33 cellular contexts compared by ENCODE assay signal in genomic region chr4:3742610-3743009, GRCh38. TPM values are rescaled to one million over a fixed set of nuclear protein-coding genes. Genes with fewer than 3 reads are reported as not detected.
"Had no signal": no experiment of that assay in that cellular context is flagged by ENCODE, and none has a peak within 500 bp of the region (broad histone marks: within the 10 kb centered on the region; RNA-seq: fewer than 3 reads in every experiment).

No MANE protein-coding gene starts in this region.

- DNase-seq: activated CD4-positive, alpha-beta memory T cell treated with anti-CD3 and anti-CD28 coated beads, Interleukin-2, amount 10 ng/mL, durations not matched to agents 7 days and 5 days; activated CD4-positive, alpha-beta T cell treated with anti-CD3 and anti-CD28 coated beads for 1 hour; activated CD4-positive, alpha-beta T cell treated with anti-CD3 and anti-CD28 coated beads for 36 hours; activated CD4-positive, alpha-beta T cell treated with anti-CD3 and anti-CD28 coated beads for 48 hours; activated CD4-positive, alpha-beta T cell treated with anti-CD3 and anti-CD28 coated beads, Interleukin-2, amount 10 ng/mL, durations not matched to agents 7 days and 5 days; activated CD4-positive, alpha-beta T cell treated with anti-CD3 and anti-CD28 coated beads, Interleukin-2, amount 50 U/mL, for 48 hours; activated CD4-positive, CD25-positive, alpha-beta regulatory T cell; activated CD8-positive, alpha-beta memory T cell treated with anti-CD3 and anti-CD28 coated beads for 24 hours; activated CD8-positive, alpha-beta memory T cell treated with anti-CD3 and anti-CD28 coated beads, Interleukin-2, amount 10 ng/mL, durations not matched to agents 7 days and 5 days; activated CD8-positive, alpha-beta memory T cell treated with anti-CD3 and anti-CD28 coated beads, Interleukin-2, amount 50 U/mL, for 48 hours; activated CD8-positive, alpha-beta T cell treated with anti-CD3 and anti-CD28 coated beads, Interleukin-2, amount 10 ng/mL, durations not matched to agents 7 days and 5 days; activated effector memory CD4-positive, alpha-beta T cell treated with Interleukin-2 at 50 U/mL for 16 hours; activated gamma-delta T cell; activated naive CD4-positive, alpha-beta T cell treated with anti-CD3 and anti-CD28 coated beads, Interleukin-2, amount 10 ng/mL, durations not matched to agents 7 days and 5 days; activated naive CD4-positive, alpha-beta T cell treated with Interleukin-2 at 50 U/mL for 16 hours; activated naive CD8-positive, alpha-beta T cell treated with anti-CD3 and anti-CD28 coated beads, Interleukin-2, amount 10 ng/mL, durations not matched to agents 7 days and 5 days; activated naive CD8-positive, alpha-beta T cell treated with anti-CD3 and anti-CD28 coated beads, Interleukin-2, amount 50 U/mL, for 24 hours; activated T-cell treated with anti-CD3 and anti-CD28 coated beads, Interleukin-2, amount 50 U/mL, for 24 hours; activated T-cell treated with anti-CD3 and anti-CD28 coated beads, Interleukin-2, amount 50 U/mL, for 48 hours; amygdala; anterior cingulate cortex; caudate nucleus; cerebellar nuclear complex; T-helper 1 cell; T-helper 2 cell; T-helper 9 cell had no signal

- H3K4me3 ChIP-seq: ascending aorta, cardiac muscle cell had no signal

- H3K27me3 ChIP-seq: ascending aorta had no signal

- H3K27ac ChIP-seq: ascending aorta, cardiac muscle cell, VCaP had no signal

- ATAC-seq: activated CD4-positive, alpha-beta T cell treated with anti-CD3 and anti-CD28 coated beads for 36 hours; activated CD4-positive, CD25-positive, alpha-beta regulatory T cell treated with anti-CD3 and anti-CD28 coated beads, Interleukin-2, amount 50 U/mL, for 24 hours; activated CD8-positive, alpha-beta memory T cell treated with anti-CD3 and anti-CD28 coated beads, Interleukin-2, amount 10 ng/mL, durations not matched to agents 7 days and 5 days; activated CD8-positive, alpha-beta T cell treated with anti-CD3 and anti-CD28 coated beads, Interleukin-2, amount 10 ng/mL, durations not matched to agents 7 days and 5 days; activated naive CD8-positive, alpha-beta T cell treated with anti-CD3 and anti-CD28 coated beads, Interleukin-2, amount 50 U/mL, for 24 hours had no signal

- H3K9me3 ChIP-seq: ascending aorta had no signal

- H3K36me3 ChIP-seq: ascending aorta, cardiac muscle cell had no signal

- FAIRE-seq: bronchial epithelial cell, TTC549 had no signal

RNA-seq across cellular contexts. Expression of gene ADRA2C, which starts 23.6 kb away (rescaled TPM):
- total RNA-seq: activated CD4-positive, alpha-beta memory T cell treated with anti-CD3 and anti-CD28 coated beads, Interleukin-2, amount 10 ng/mL, durations not matched to agents 7 days and 5 days; activated CD4-positive, alpha-beta T cell treated with anti-CD3 and anti-CD28 coated beads for 36 hours; activated CD4-positive, alpha-beta T cell treated with anti-CD3 and anti-CD28 coated beads, Interleukin-2, amount 10 ng/mL, durations not matched to agents 7 days and 5 days; activated CD8-positive, alpha-beta memory T cell treated with anti-CD3 and anti-CD28 coated beads, Interleukin-2, amount 10 ng/mL, durations not matched to agents 7 days and 5 days; activated CD8-positive, alpha-beta T cell treated with anti-CD3 and anti-CD28 coated beads, Interleukin-2, amount 10 ng/mL, durations not matched to agents 7 days and 5 days; activated naive CD8-positive, alpha-beta T cell treated with anti-CD3 and anti-CD28 coated beads, Interleukin-2, amount 10 ng/mL, durations not matched to agents 7 days and 5 days; activated T-helper 2 cell treated with anti-CD3 and anti-CD28 coated beads, Interferon-gamma antibody, Interleukin-2, Interleukin-4, amounts not matched to agents 10 μg/mL and 5 μg/mL and 100 μg/mL, durations not matched to agents 14 hours and 24 hours and 36 hours had no signal
